ENCODE assay signal across 7 cellular contexts in genomic region chr3:46957421-46957820, GRCh38. TPM values are rescaled to one million over a fixed set of nuclear protein-coding genes. Genes with fewer than 3 reads are reported as not detected.
DNase-seq lines count a peak whose midpoint lies in the region; ATAC-seq and TF ChIP-seq lines count a peak whose summit lies in the region.
"Not testable (repeated sequence)": the region's sequence is repeated elsewhere in the genome, so short reads cannot be mapped to it uniquely, and the experiment has no call there.

No MANE protein-coding gene starts in this region.

- H3K27ac Mint-ChIP-seq in activated naive CD8-positive, alpha-beta T cell treated with anti-CD3 and anti-CD28 coated beads, Interleukin-2, amount 50 U/mL, for 24 hours, result peak overlapping the region; percentile 24
- H3K27ac Mint-ChIP-seq in natural killer cell, result peak overlapping the region; percentile 94 to 99
- H3K27ac Mint-ChIP-seq in stimulated activated effector memory CD8-positive, alpha-beta T cell treated with anti-CD3 and anti-CD28 coated beads, Interleukin-12 subunit alpha, Interleukin-12 subunit beta, amount 100 ng/mL, for 72 hours, result peak overlapping the region; percentile 96

- not testable (repeated sequence) for H3K27me3 ChIP-seq in BLaER1 treated with 17β-estradiol and CSF1 and Interleukin-3, amounts not matched to agents 10 nM and 100 nM

- not testable (repeated sequence) for H3K27ac ChIP-seq in BLaER1 treated with 17β-estradiol and CSF1 and Interleukin-3, amounts not matched to agents 10 nM and 100 nM
- peak overlapping the region; percentile 96 for H3K27ac ChIP-seq in KOPT-K1 (ENCODE audit: low read depth, low read length, poor library complexity, severe bottlenecking)

- peak overlapping the region in 6 of 11 experiments; percentile 27 to 94 (median 81); a peak in 5 of 22 replicates for H3K4me2 ChIP-seq in BLaER1 treated with 17β-estradiol and CSF1 and Interleukin-3, amounts not matched to agents 10 nM and 100 nM

- not testable (repeated sequence) for H3K9ac ChIP-seq in BLaER1 treated with 17β-estradiol and CSF1 and Interleukin-3, amounts not matched to agents 10 nM and 100 nM

- H3K36me3 ChIP-seq in BLaER1 treated with 17β-estradiol and CSF1 and Interleukin-3, amounts not matched to agents 10 nM and 100 nM, result peaks cover 6 to 63% (median 33%) of the 10 kb centered on the region in 11 experiments; a peak in 17 of 22 replicates
- H3K36me3 ChIP-seq in KOPT-K1 (ENCODE audit: insufficient read depth, low read length), result peaks cover 15% of the 10 kb centered on the region

- intact Hi-C loops in Right ventricle myocardium superior (cut with DNase I), result not testable (repeated sequence)
- intact Hi-C loops in natural killer cell (cut with micrococcal nuclease), result loop anchor here (2.0 kb wide), 1 partner anchor 59 kb away; no protein-coding TSS in a partner anchor

- H3K4me3 ChIP-seq in BLaER1 treated with 17β-estradiol and CSF1 and Interleukin-3, amounts not matched to agents 10 nM and 100 nM, result not testable (repeated sequence)

- not testable (repeated sequence) for H3K9me3 ChIP-seq in BLaER1 treated with 17β-estradiol and CSF1 and Interleukin-3, amounts not matched to agents 10 nM and 100 nM (replicated peaks in 1 of 11); KOPT-K1 (ENCODE audit: insufficient read depth, low read length, poor library complexity, severe bottlenecking)

- peaks cover 74 to 95% (median 83%) of the 10 kb centered on the region in 10 experiments for H3K4me1 ChIP-seq in BLaER1 treated with 17β-estradiol and CSF1 and Interleukin-3, amounts not matched to agents 10 nM and 100 nM

- not testable (repeated sequence) for H3K9me3 Mint-ChIP-seq in activated naive CD8-positive, alpha-beta T cell treated with anti-CD3 and anti-CD28 coated beads, Interleukin-2, amount 50 U/mL, for 24 hours; natural killer cell; stimulated activated effector memory CD8-positive, alpha-beta T cell treated with anti-CD3 and anti-CD28 coated beads, Interleukin-12 subunit alpha, Interleukin-12 subunit beta, amount 100 ng/mL, for 72 hours

- not testable (repeated sequence) for DNase-seq in activated naive CD8-positive, alpha-beta T cell treated with anti-CD3 and anti-CD28 coated beads, Interleukin-2, amount 50 U/mL, for 24 hours; left lobe of liver (ENCODE audit: low spot score); natural killer cell; stimulated activated effector memory CD8-positive, alpha-beta T cell treated with anti-CD3 and anti-CD28 coated beads, Interleukin-12 subunit alpha, Interleukin-12 subunit beta, amount 100 ng/mL, for 72 hours (ENCODE audit: low spot score in 2 of 2)
- DNase-seq in Right ventricle myocardium superior, result peak; percentile 34

- peaks cover 99% of the 10 kb centered on the region for H3K4me1 Mint-ChIP-seq in activated naive CD8-positive, alpha-beta T cell treated with anti-CD3 and anti-CD28 coated beads, Interleukin-2, amount 50 U/mL, for 24 hours
- H3K4me1 Mint-ChIP-seq in natural killer cell, result peaks cover 95% of the 10 kb centered on the region in 2 donors
- H3K4me1 Mint-ChIP-seq in stimulated activated effector memory CD8-positive, alpha-beta T cell treated with anti-CD3 and anti-CD28 coated beads, Interleukin-12 subunit alpha, Interleukin-12 subunit beta, amount 100 ng/mL, for 72 hours, result peaks cover 90% of the 10 kb centered on the region

- not testable (repeated sequence) for TF ChIP-seq CTCF in natural killer cell (IDR thresholded peaks at IDR 0.05)

- not testable (repeated sequence) for H3K27me3 Mint-ChIP-seq in activated naive CD8-positive, alpha-beta T cell treated with anti-CD3 and anti-CD28 coated beads, Interleukin-2, amount 50 U/mL, for 24 hours; natural killer cell (ENCODE audit: low read depth in 2 of 2)

- H4K20me1 ChIP-seq in BLaER1 treated with 17β-estradiol and CSF1 and Interleukin-3, amounts not matched to agents 10 nM and 100 nM, result peaks cover 96 to 100% (median 100%) of the 10 kb centered on the region in 11 experiments

- not testable (repeated sequence) for ATAC-seq in activated naive CD8-positive, alpha-beta T cell treated with anti-CD3 and anti-CD28 coated beads, Interleukin-2, amount 50 U/mL, for 24 hours; Right ventricle myocardium superior (ENCODE audit: poor library complexity); natural killer cell; stimulated activated effector memory CD8-positive, alpha-beta T cell treated with anti-CD3 and anti-CD28 coated beads, Interleukin-12 subunit alpha, Interleukin-12 subunit beta, amount 100 ng/mL, for 72 hours
- ATAC-seq in left lobe of liver, result peak; percentile 46

- not testable (repeated sequence) for H3K4me3 Mint-ChIP-seq in activated naive CD8-positive, alpha-beta T cell treated with anti-CD3 and anti-CD28 coated beads, Interleukin-2, amount 50 U/mL, for 24 hours; stimulated activated effector memory CD8-positive, alpha-beta T cell treated with anti-CD3 and anti-CD28 coated beads, Interleukin-12 subunit alpha, Interleukin-12 subunit beta, amount 100 ng/mL, for 72 hours
- peak overlapping the region; percentile 37 for H3K4me3 Mint-ChIP-seq in natural killer cell

- H3K36me3 Mint-ChIP-seq in activated naive CD8-positive, alpha-beta T cell treated with anti-CD3 and anti-CD28 coated beads, Interleukin-2, amount 50 U/mL, for 24 hours (ENCODE audit: low read depth), result peaks cover 25% of the 10 kb centered on the region
- not testable (repeated sequence) for H3K36me3 Mint-ChIP-seq in natural killer cell
- peaks cover 23% of the 10 kb centered on the region for H3K36me3 Mint-ChIP-seq in stimulated activated effector memory CD8-positive, alpha-beta T cell treated with anti-CD3 and anti-CD28 coated beads, Interleukin-12 subunit alpha, Interleukin-12 subunit beta, amount 100 ng/mL, for 72 hours

RNA-seq across cellular contexts. Expression of gene CCDC12, which starts 19.1 kb away (rescaled TPM):
- 29.2 TPM for total RNA-seq in Right ventricle myocardium superior
- total RNA-seq in left lobe of liver, result 19.3 TPM
- 100 to 1,000 TPM; 104 to 114 (median 111) TPM for total RNA-seq in natural killer cell

RNA-seq across cellular contexts. Expression of gene NBEAL2, which starts 22.0 kb away (rescaled TPM):
- 11.7 TPM for total RNA-seq in Right ventricle myocardium superior
- 12.2 TPM for total RNA-seq in left lobe of liver
- 100 to 1,000 TPM; 453 to 536 (median 532) TPM for total RNA-seq in natural killer cell

Comparison
In these comparisons a context has a peak if more than half of its experiments do, and no peak if none do; other contexts are left out.
1. H3K27ac Mint-ChIP-seq: peak in every context shown above with its lines; median percentile 96 in natural killer cell; 96 in stimulated activated effector memory CD8-positive, alpha-beta T cell treated with anti-CD3 and anti-CD28 coated beads, Interleukin-12 subunit alpha, Interleukin-12 subunit beta, amount 100 ng/mL, for 72 hours; 24 in activated naive CD8-positive, alpha-beta T cell treated with anti-CD3 and anti-CD28 coated beads, Interleukin-2, amount 50 U/mL, for 24 hours.
2. RNA of gene NBEAL2, which starts 22.0 kb away (total RNA-seq): 453 to 536 TPM in natural killer cell; 12.2 TPM in left lobe of liver (single experiment) and 11.7 TPM in Right ventricle myocardium superior (single experiment); every median in the first group is over 10 times any median in the second.